31 cellular contexts compared by ENCODE assay signal in the genomic region with DNA sequence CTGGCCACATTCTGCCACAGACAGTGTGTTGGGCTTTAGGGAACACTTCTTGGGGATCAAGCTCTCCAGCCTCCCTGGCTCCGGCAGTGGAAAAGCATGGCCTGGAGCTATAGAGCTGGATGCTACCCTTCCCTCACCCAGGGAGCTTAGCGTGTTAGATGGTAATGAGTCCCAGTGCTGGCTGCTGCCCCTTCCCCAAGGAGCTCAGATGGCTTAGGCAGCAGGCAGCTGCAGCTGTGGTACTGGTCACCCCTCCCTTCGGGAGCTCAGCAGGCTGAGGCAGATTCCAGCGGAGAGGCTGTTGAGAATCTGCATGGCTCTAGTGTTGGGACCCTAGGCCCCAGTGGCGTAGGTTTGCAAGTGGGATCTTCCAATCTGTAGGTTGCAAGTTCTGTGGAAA. TPM values are rescaled to one million over a fixed set of nuclear protein-coding genes. Genes with fewer than 3 reads are reported as not detected.
DNase-seq lines count a peak whose midpoint lies in the region; ATAC-seq and TF ChIP-seq lines count a peak whose summit lies in the region.
"Had no signal": no experiment of that assay in that cellular context is flagged by ENCODE, and none has a peak within 500 bp of the region (broad histone marks: within the 10 kb centered on the region; RNA-seq: fewer than 3 reads in every experiment).

No MANE protein-coding gene starts in this region.

- no peak overlapping the region for H3K4ac ChIP-seq in mesendoderm (ENCODE audit: low read depth, low read length)

- H3K27ac Mint-ChIP-seq in stimulated activated memory B cell treated with anti-CD40 and anti-IgM and Interleukin-4, amounts not matched to agents 10 μg/mL and 1 μg/mL and 100 μg/mL, for 72 hours: no peak overlapping the region
- H3K27ac Mint-ChIP-seq: activated B cell treated with CpG ODN at 0.5 μM for 24 hours; activated naive CD8-positive, alpha-beta T cell treated with anti-CD3 and anti-CD28 coated beads, Interleukin-2, amount 10 ng/mL, durations not matched to agents 7 days and 5 days; activated T-cell treated with anti-CD3 and anti-CD28 coated beads, Interleukin-2, amount 50 U/mL, for 24 hours; dendritic cell treated with granulocyte-macrophage colony-stimulating factor and Interleukin-4, amounts not matched to agents 40 ng/mL and 50 ng/mL, for 4 days; nephron had no signal

- H4K8ac ChIP-seq in mesendoderm (ENCODE audit: low read depth, low read length): no peak overlapping the region

- no peak overlapping the region for H2BK15ac ChIP-seq in mesendoderm (replicated peaks; ENCODE audit: low read depth)

- peaks cover 8% of the 10 kb centered on the region for H3K27me3 Mint-ChIP-seq in stimulated activated memory B cell treated with anti-CD40 and anti-IgM and Interleukin-4, amounts not matched to agents 10 μg/mL and 1 μg/mL and 100 μg/mL, for 72 hours
- H3K27me3 Mint-ChIP-seq: activated B cell treated with CpG ODN at 0.5 μM for 24 hours; activated naive CD8-positive, alpha-beta T cell treated with anti-CD3 and anti-CD28 coated beads, Interleukin-2, amount 10 ng/mL, durations not matched to agents 7 days and 5 days; activated T-cell treated with anti-CD3 and anti-CD28 coated beads, Interleukin-2, amount 50 U/mL, for 24 hours; dendritic cell treated with granulocyte-macrophage colony-stimulating factor and Interleukin-4, amounts not matched to agents 40 ng/mL and 50 ng/mL, for 4 days had no signal

- H2BK5ac ChIP-seq in mesendoderm (ENCODE audit: low read length): no peak overlapping the region

- H2AK5ac ChIP-seq in mesendoderm (ENCODE audit: low read length): no peak overlapping the region

- POLR2A ChIA-PET in RWPE1 (lab: Yijun Ruan, JAX; ENCODE audit: low non-redundant PET): no interaction called here

- H3K36me3 ChIP-seq in SJCRH30 (no peaks in the 10 kb centered on the region), mesendoderm (ENCODE audit: control insufficient read depth, insufficient read depth, low read length) (no peaks in the 10 kb centered on the region)
- H3K36me3 ChIP-seq: ovary, SJSA1 had no signal

- peak; percentile 20 for ATAC-seq in stimulated activated memory B cell treated with anti-CD40 and anti-IgM and Interleukin-4, amounts not matched to agents 10 μg/mL and 1 μg/mL and 100 μg/mL, for 72 hours
- ATAC-seq in HG03439 (IDR thresholded peaks at IDR 0.05; ENCODE audit: unreplicated experiment): no peak
- ATAC-seq: HCT116, right cardiac atrium had no signal

- H3K4me3 Mint-ChIP-seq in stimulated activated memory B cell treated with anti-CD40 and anti-IgM and Interleukin-4, amounts not matched to agents 10 μg/mL and 1 μg/mL and 100 μg/mL, for 72 hours: no peak overlapping the region
- H3K4me3 Mint-ChIP-seq: activated B cell treated with CpG ODN at 0.5 μM for 24 hours; activated naive CD8-positive, alpha-beta T cell treated with anti-CD3 and anti-CD28 coated beads, Interleukin-2, amount 10 ng/mL, durations not matched to agents 7 days and 5 days; activated T-cell treated with anti-CD3 and anti-CD28 coated beads, Interleukin-2, amount 50 U/mL, for 24 hours; central memory CD8-positive, alpha-beta T cell; dendritic cell treated with granulocyte-macrophage colony-stimulating factor and Interleukin-4, amounts not matched to agents 40 ng/mL and 50 ng/mL, for 4 days; nephron had no signal

- no peak overlapping the region for H3K23ac ChIP-seq in mesendoderm (ENCODE audit: low read length)

- no peak overlapping the region for H3K56ac ChIP-seq in mesendoderm (ENCODE audit: low read length)

- H3K4me1 Mint-ChIP-seq in stimulated activated memory B cell treated with anti-CD40 and anti-IgM and Interleukin-4, amounts not matched to agents 10 μg/mL and 1 μg/mL and 100 μg/mL, for 72 hours: no peaks in the 10 kb centered on the region
- H3K4me1 Mint-ChIP-seq: activated B cell treated with CpG ODN at 0.5 μM for 24 hours; central memory CD8-positive, alpha-beta T cell; nephron had no signal

- TF ChIP-seq CTCF in dorsolateral prefrontal cortex (IDR thresholded peaks at IDR 0.05 in 54 of 56, conservative IDR thresholded peaks at IDR 0.05 in 2 of 56; ENCODE audit: low read depth in 1 of 56, partially characterized antibody in 56 of 56) (peak in 1 of 56 donors; percentile 17), RWPE1 (conservative IDR thresholded peaks at IDR 0.05; ENCODE audit: low read depth) (no peak)

- H3K27ac ChIP-seq in SJCRH30: no peak overlapping the region
- H3K27ac ChIP-seq in dorsolateral prefrontal cortex: peak overlapping the region; percentile 76 to 100 (median 95)
- no peak overlapping the region for H3K27ac ChIP-seq in mesendoderm (ENCODE audit: low read depth, low read length)
- no peak overlapping the region for H3K27ac ChIP-seq in RWPE1
- H3K27ac ChIP-seq: esophagus muscularis mucosa, ovary, SJSA1, stomach, tibial nerve had no signal

- CTCF ChIA-PET in RWPE1 (lab: Yijun Ruan, JAX): interaction anchor here (0.6 to 0.7 kb wide), 3 partner anchors 15 to 264 kb away, joined by 3 read pairs; no protein-coding TSS in a partner anchor

- no peaks in the 10 kb centered on the region for H3K79me2 ChIP-seq in mesendoderm (ENCODE audit: control insufficient read depth, insufficient read depth, low read length)

- H3K4me3 ChIP-seq in SJCRH30: no peak overlapping the region
- H3K4me3 ChIP-seq in dorsolateral prefrontal cortex: no peak overlapping the region
- no peak overlapping the region for H3K4me3 ChIP-seq in mesendoderm (ENCODE audit: low read length)
- H3K4me3 ChIP-seq: esophagus muscularis mucosa, lung, ovary, SJSA1, stomach, tibial nerve had no signal

- WGBS in mesendoderm (ENCODE audit: extremely low coverage, insufficient coverage, low lambda C conversion rate): no CpG with 5 or more reads among the region's 5 CpGs

- H3K9me3 ChIP-seq in SJCRH30 (replicated peaks): no peaks in the 10 kb centered on the region
- H3K9me3 ChIP-seq: esophagus muscularis mucosa, ovary, SJSA1, stomach, tibial nerve had no signal

- H3K27me3 ChIP-seq in SJCRH30: no peaks in the 10 kb centered on the region
- no peaks in the 10 kb centered on the region for H3K27me3 ChIP-seq in dorsolateral prefrontal cortex
- H3K27me3 ChIP-seq in mesendoderm (ENCODE audit: insufficient read depth, low read length, poor library complexity): no peaks in the 10 kb centered on the region
- H3K27me3 ChIP-seq: esophagus muscularis mucosa, ovary, stomach, tibial nerve had no signal

- H3K79me1 ChIP-seq in mesendoderm (ENCODE audit: low read length): no peaks in the 10 kb centered on the region

- no peak overlapping the region for H2BK120ac ChIP-seq in mesendoderm (ENCODE audit: low read depth, low read length)

- H3K36me3 Mint-ChIP-seq in stimulated activated memory B cell treated with anti-CD40 and anti-IgM and Interleukin-4, amounts not matched to agents 10 μg/mL and 1 μg/mL and 100 μg/mL, for 72 hours: no peaks in the 10 kb centered on the region
- H3K36me3 Mint-ChIP-seq: activated naive CD8-positive, alpha-beta T cell treated with anti-CD3 and anti-CD28 coated beads, Interleukin-2, amount 10 ng/mL, durations not matched to agents 7 days and 5 days had no signal

- no peaks in the 10 kb centered on the region for H3K4me1 ChIP-seq in SJCRH30
- no peaks in the 10 kb centered on the region for H3K4me1 ChIP-seq in mesendoderm (ENCODE audit: control insufficient read depth, low read depth, low read length)
- H3K4me1 ChIP-seq: esophagus muscularis mucosa, SJSA1, stomach had no signal

- DNase-seq in SJCRH30 (peak; percentile 11 to 13), dorsolateral prefrontal cortex (peak in 8 of 10 donors; percentile 46 to 90 (median 79)), mesendoderm (peak; percentile 25), NCI-H2196 (lab: John Stamatoyannopoulos, UW; ENCODE audit: unreplicated experiment) (no peak), RWPE1 (ENCODE audit: low spot score) (no peak)
- DNase-seq: ACHN; activated B cell treated with CpG ODN at 0.5 μM for 24 hours; activated CD4-positive, alpha-beta T cell treated with anti-CD3 and anti-CD28 coated beads, Interleukin-2, amount 50 U/mL, for 1 hour; activated gamma-delta T cell; activated naive CD8-positive, alpha-beta T cell treated with anti-CD3 and anti-CD28 coated beads, Interleukin-2, amount 10 ng/mL, durations not matched to agents 7 days and 5 days; activated T-cell treated with anti-CD3 and anti-CD28 coated beads, Interleukin-2, amount 50 U/mL, for 24 hours; DMS153; foreskin fibroblast; NCI-H1048; NCI-H446; NCI-H82; ovary; stimulated activated CD4-positive, alpha-beta T cell treated with anti-CD3 and anti-CD28 coated beads, Interleukin-1b, Interleukin-23, amount 100 ng/mL, for 48 hours; stomach; T1000 had no signal

- H3K9me3 Mint-ChIP-seq in stimulated activated memory B cell treated with anti-CD40 and anti-IgM and Interleukin-4, amounts not matched to agents 10 μg/mL and 1 μg/mL and 100 μg/mL, for 72 hours: no peaks in the 10 kb centered on the region
- H3K9me3 Mint-ChIP-seq: activated naive CD8-positive, alpha-beta T cell treated with anti-CD3 and anti-CD28 coated beads, Interleukin-2, amount 10 ng/mL, durations not matched to agents 7 days and 5 days; activated T-cell treated with anti-CD3 and anti-CD28 coated beads, Interleukin-2, amount 50 U/mL, for 24 hours; dendritic cell treated with granulocyte-macrophage colony-stimulating factor and Interleukin-4, amounts not matched to agents 40 ng/mL and 50 ng/mL, for 4 days; nephron had no signal

- no peak overlapping the region for H3K18ac ChIP-seq in mesendoderm (ENCODE audit: low read length)

- intact Hi-C loops in dorsolateral prefrontal cortex (cut with DNase I): no loop called here

- H3K4me2 ChIP-seq in mesendoderm (ENCODE audit: low read length): no peak overlapping the region

- H3K9ac ChIP-seq in mesendoderm (ENCODE audit: low read length): no peak overlapping the region

- H4K5ac ChIP-seq in mesendoderm (ENCODE audit: low read length): no peak overlapping the region

RNA-seq across cellular contexts. Expression of gene TMEM144, which starts 19.5 kb away (rescaled TPM):
- 0.20 and 0.22 TPM in 2 replicates for total RNA-seq in SJCRH30 (2014; rRNA removed; shearing (Covaris generic))
- total RNA-seq in dorsolateral prefrontal cortex: 1,000 to 10,000 TPM in 1 of 120 experiments, 100 to 1,000 TPM in 99, 10 to 100 TPM in 20; 33.2 to 1,060 (median 211) TPM
- 1.7 TPM for polyA plus RNA-seq in mesendoderm (2013, experiment 1 of 2)
- 1.6 TPM for polyA plus RNA-seq in mesendoderm (2013, experiment 2 of 2)
- total RNA-seq: activated B cell treated with CpG ODN at 0.5 μM for 24 hours had no signal

RNA-seq across cellular contexts. Expression of gene GASK1B, which starts 56.9 kb away (rescaled TPM):
- 5.5 and 6.5 TPM in 2 replicates for total RNA-seq in SJCRH30 (2014; rRNA removed; shearing (Covaris generic))
- total RNA-seq in dorsolateral prefrontal cortex: 10 to 100 TPM; 23.9 to 74.1 (median 43.0) TPM
- polyA plus RNA-seq in mesendoderm (2013, experiment 1 of 2): 0.06 TPM
- polyA plus RNA-seq in mesendoderm (2013, experiment 2 of 2): 0.03 TPM
- total RNA-seq: activated B cell treated with CpG ODN at 0.5 μM for 24 hours had no signal

Comparison
In these comparisons a context has a peak if more than half of its experiments do, and no peak if none do; other contexts are left out.
1. DNase-seq: peak in SJCRH30 (2 of 2), dorsolateral prefrontal cortex (8 of 10) and mesendoderm (single experiment); none in NCI-H2196 (single experiment) and RWPE1 (single experiment).
2. H3K27ac ChIP-seq: peak in dorsolateral prefrontal cortex (59 of 59); none in SJCRH30 (single experiment), mesendoderm (single experiment) and RWPE1 (single experiment).
3. RNA of gene TMEM144, which starts 19.5 kb away (total RNA-seq): 33.2 to 1,060 TPM in dorsolateral prefrontal cortex; 0.20 to 0.22 TPM in SJCRH30; every median in the first group is over 10 times any median in the second.